ENCODE assay signal across 28 cellular contexts in the genomic region with DNA sequence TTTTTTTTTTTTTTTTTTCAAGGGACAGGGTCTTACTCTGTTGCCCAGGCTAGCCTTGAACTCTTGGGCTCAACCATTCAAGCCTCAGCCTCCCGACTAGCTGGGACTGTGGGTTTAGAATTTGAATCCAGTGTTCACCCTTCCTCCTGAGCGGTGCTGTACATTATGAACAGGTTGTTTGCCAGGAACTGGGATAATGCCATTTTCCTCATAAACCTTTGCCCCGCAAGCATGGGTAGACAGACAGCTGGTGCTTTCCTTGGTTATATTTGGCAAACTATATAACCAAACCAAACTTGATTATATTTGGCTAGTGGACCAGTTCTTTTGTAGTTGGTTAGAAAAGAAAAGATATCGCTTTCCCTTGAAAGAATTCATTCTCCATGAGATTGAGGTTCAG. TPM values are rescaled to one million over a fixed set of nuclear protein-coding genes. Genes with fewer than 3 reads are reported as not detected.
DNase-seq lines count a peak whose midpoint lies in the region; ATAC-seq, FAIRE-seq and TF ChIP-seq lines count a peak whose summit lies in the region.
"Had no signal": no experiment of that assay in that cellular context is flagged by ENCODE, and none has a peak within 500 bp of the region (broad histone marks: within the 10 kb centered on the region; RNA-seq: fewer than 3 reads in every experiment).

No MANE protein-coding gene starts in this region.

- intact Hi-C loops in kidney (cut with DNase I): no loop called here

- no peak overlapping the region for H3K4me3 ChIP-seq in SU-DHL-6 (ENCODE audit: insufficient read depth, low read length, poor library complexity, severe bottlenecking)
- peak overlapping the region in 1 of 3 experiments; percentile 4 for H3K4me3 ChIP-seq in keratinocyte (ENCODE audit: control insufficient read depth in 2 of 3, extremely low read depth in 1 of 3, insufficient read depth in 2 of 3, low read depth in 1 of 3, low read length in 3 of 3)
- H3K4me3 ChIP-seq in kidney (ENCODE audit: low read length in 2 of 2): no peak overlapping the region
- H3K4me3 ChIP-seq: esophagus squamous epithelium, HAP-1, thyroid gland had no signal

- H3K4me1 ChIP-seq in keratinocyte (ENCODE audit: control insufficient read depth, extremely low read depth, insufficient read depth, low read length): peaks cover 61% of the 10 kb centered on the region
- H3K4me1 ChIP-seq in kidney (ENCODE audit: control insufficient read depth in 1 of 2, insufficient read depth in 1 of 2, low read depth in 1 of 2, low read length in 2 of 2): peaks cover 0 to 2% of the 10 kb centered on the region in 2 donors

- no peak overlapping the region for H3K4me3 Mint-ChIP-seq in activated naive CD8-positive, alpha-beta T cell treated with anti-CD3 and anti-CD28 coated beads, Interleukin-2, amount 50 U/mL, for 24 hours
- H3K4me3 Mint-ChIP-seq in activated naive CD8-positive, alpha-beta T cell treated with anti-CD3 and anti-CD28 coated beads for 36 hours: no peak overlapping the region
- H3K4me3 Mint-ChIP-seq in stimulated activated memory B cell treated with anti-CD40 and anti-IgM and Interleukin-4, amounts not matched to agents 10 μg/mL and 1 μg/mL and 100 μg/mL, for 72 hours: no peak overlapping the region
- H3K4me3 Mint-ChIP-seq: activated CD4-positive, alpha-beta T cell treated with anti-CD3 and anti-CD28 coated beads, Interleukin-2, amount 10 ng/mL, durations not matched to agents 24 days and 14 days; activated naive CD4-positive, alpha-beta T cell treated with anti-CD3 and anti-CD28 coated beads, Interleukin-2, amount 10 ng/mL, durations not matched to agents 7 days and 5 days; CD8-positive, alpha-beta T cell; stimulated activated naive CD8-positive, alpha-beta T cell treated with anti-CD3 and anti-CD28 coated beads, Interleukin-15, Interleukin-2, amounts not matched to agents 100 ng/mL and 50 ng/mL, for 24 hours; T-helper 2 cell treated with Interferon-gamma antibody and Interleukin-4, amounts not matched to agents 5 μg/mL and 100 μg/mL, for 36 hours had no signal

- FAIRE-seq in keratinocyte (lab: Jason Lieb, UNC) (no peak), kidney (lab: Jason Lieb, UNC) (no peak)
- FAIRE-seq: frontal cortex had no signal

- H3K4me1 Mint-ChIP-seq in activated naive CD8-positive, alpha-beta T cell treated with anti-CD3 and anti-CD28 coated beads, Interleukin-2, amount 50 U/mL, for 24 hours: peaks cover 75% of the 10 kb centered on the region
- H3K4me1 Mint-ChIP-seq in activated naive CD8-positive, alpha-beta T cell treated with anti-CD3 and anti-CD28 coated beads for 36 hours: peaks cover 71% of the 10 kb centered on the region
- H3K4me1 Mint-ChIP-seq in stimulated activated memory B cell treated with anti-CD40 and anti-IgM and Interleukin-4, amounts not matched to agents 10 μg/mL and 1 μg/mL and 100 μg/mL, for 72 hours: peaks cover 95% of the 10 kb centered on the region

- dilution Hi-C loops in keratinocyte (cut with MboI; ENCODE audit: extremely low pct_ligation_motif_present, low sequenced_read_pairs): no loop called here

- H3K9me3 Mint-ChIP-seq in activated naive CD8-positive, alpha-beta T cell treated with anti-CD3 and anti-CD28 coated beads, Interleukin-2, amount 50 U/mL, for 24 hours: no peaks in the 10 kb centered on the region
- H3K9me3 Mint-ChIP-seq in activated naive CD8-positive, alpha-beta T cell treated with anti-CD3 and anti-CD28 coated beads for 36 hours: no peaks in the 10 kb centered on the region
- no peaks in the 10 kb centered on the region for H3K9me3 Mint-ChIP-seq in stimulated activated memory B cell treated with anti-CD40 and anti-IgM and Interleukin-4, amounts not matched to agents 10 μg/mL and 1 μg/mL and 100 μg/mL, for 72 hours
- H3K9me3 Mint-ChIP-seq: activated CD4-positive, alpha-beta T cell treated with anti-CD3 and anti-CD28 coated beads, Interleukin-2, amount 10 ng/mL, durations not matched to agents 24 days and 14 days; activated naive CD4-positive, alpha-beta T cell treated with anti-CD3 and anti-CD28 coated beads, Interleukin-2, amount 10 ng/mL, durations not matched to agents 7 days and 5 days; activated T-cell treated with anti-CD3 and anti-CD28 coated beads, Interleukin-2, amount 50 U/mL, for 72 hours; CD8-positive, alpha-beta T cell; naive thymus-derived CD8-positive, alpha-beta T cell; stimulated activated naive CD8-positive, alpha-beta T cell treated with anti-CD3 and anti-CD28 coated beads, Interleukin-15, Interleukin-2, amounts not matched to agents 100 ng/mL and 50 ng/mL, for 24 hours; T-helper 2 cell treated with Interferon-gamma antibody and Interleukin-4, amounts not matched to agents 5 μg/mL and 100 μg/mL, for 36 hours had no signal

- H3K27me3 ChIP-seq in SU-DHL-6 (ENCODE audit: low read length) (no peaks in the 10 kb centered on the region), keratinocyte (ENCODE audit: control insufficient read depth, extremely low read depth, insufficient read depth, low read length) (no peaks in the 10 kb centered on the region)
- H3K27me3 ChIP-seq: esophagus squamous epithelium, thyroid gland had no signal

- H3K9ac ChIP-seq in SU-DHL-6 (ENCODE audit: low read length): no peak overlapping the region
- no peak overlapping the region for H3K9ac ChIP-seq in keratinocyte (ENCODE audit: control insufficient read depth, extremely low read depth, insufficient read depth, low read length)
- H3K9ac ChIP-seq in kidney (ENCODE audit: low read length in 2 of 2): no peak overlapping the region

- H3F3A ChIP-seq in SU-DHL-6 (ENCODE audit: insufficient read depth): peaks cover 14% of the 10 kb centered on the region

- H3K9me2 ChIP-seq in SU-DHL-6 (replicated peaks; ENCODE audit: insufficient read depth, low read length): no peaks in the 10 kb centered on the region

- DNase-seq in activated naive CD8-positive, alpha-beta T cell treated with anti-CD3 and anti-CD28 coated beads, Interleukin-2, amount 50 U/mL, for 24 hours: no peak
- no peak for DNase-seq in activated naive CD8-positive, alpha-beta T cell treated with anti-CD3 and anti-CD28 coated beads for 36 hours
- DNase-seq in keratinocyte (ENCODE audit: low read depth, low spot score): no peak
- DNase-seq in kidney: no peak
- DNase-seq in DMS153 treated with DMSO at 0.1 percent for 48 hours (lab: John Stamatoyannopoulos, UW; ENCODE audit: unreplicated experiment): no peak
- DNase-seq in activated gamma-delta T cell (lab: John Stamatoyannopoulos, UW): no peak
- DNase-seq: 8988T; activated CD4-positive, alpha-beta T cell treated with anti-CD3 and anti-CD28 coated beads, Interleukin-2, amount 10 ng/mL, durations not matched to agents 24 days and 14 days; activated naive CD4-positive, alpha-beta T cell treated with anti-CD3 and anti-CD28 coated beads, Interleukin-2, amount 10 ng/mL, durations not matched to agents 7 days and 5 days; activated T-cell treated with anti-CD3 and anti-CD28 coated beads, Interleukin-2, amount 50 U/mL, for 72 hours; amygdala; CD8-positive, alpha-beta T cell; DMS 273 treated with DMSO at 0.1 percent for 48 hours; esophagus squamous epithelium; mesenchymal stem cell; naive thymus-derived CD8-positive, alpha-beta T cell; NCI-H1417; NCI-H226; NCI-H748 treated with DMSO at 0.1 percent for 48 hours; occipital lobe; thyroid gland had no signal

- H3K27ac ChIP-seq in SU-DHL-6 (ENCODE audit: low read depth, low read length) (peak overlapping the region; percentile 89), keratinocyte (ENCODE audit: control insufficient read depth, insufficient read depth, low read length) (peak overlapping the region; percentile 57), kidney (ENCODE audit: low read depth in 2 of 2, low read length in 2 of 2) (no peak overlapping the region)
- H3K27ac ChIP-seq: thyroid gland had no signal

- H3K9me1 ChIP-seq in keratinocyte (ENCODE audit: control insufficient read depth, extremely low read depth, insufficient read depth, low read length): peaks cover 8% of the 10 kb centered on the region

- H3K4me2 ChIP-seq in SU-DHL-6 (ENCODE audit: low read depth, low read length, poor library complexity, severe bottlenecking) (peak overlapping the region; percentile 61), keratinocyte (ENCODE audit: control insufficient read depth, extremely low read depth, insufficient read depth, low read depth, low read length) (peak overlapping the region; percentile 83)

- H3K36me3 ChIP-seq in SU-DHL-6 (ENCODE audit: low read length): no peaks in the 10 kb centered on the region
- H3K36me3 ChIP-seq in keratinocyte (ENCODE audit: control insufficient read depth in 2 of 2, extremely low read depth in 1 of 2, insufficient read depth in 2 of 2, low read length in 2 of 2): peaks cover 7 to 8% of the 10 kb centered on the region in 2 experiments
- no peaks in the 10 kb centered on the region for H3K36me3 ChIP-seq in kidney (ENCODE audit: control insufficient read depth in 1 of 2, insufficient read depth in 2 of 2, low read length in 2 of 2)
- H3K36me3 ChIP-seq: HAP-1, thyroid gland had no signal

- H3K27me3 Mint-ChIP-seq in activated naive CD8-positive, alpha-beta T cell treated with anti-CD3 and anti-CD28 coated beads, Interleukin-2, amount 50 U/mL, for 24 hours: no peaks in the 10 kb centered on the region
- H3K27me3 Mint-ChIP-seq in activated naive CD8-positive, alpha-beta T cell treated with anti-CD3 and anti-CD28 coated beads for 36 hours: no peaks in the 10 kb centered on the region
- H3K27me3 Mint-ChIP-seq in stimulated activated memory B cell treated with anti-CD40 and anti-IgM and Interleukin-4, amounts not matched to agents 10 μg/mL and 1 μg/mL and 100 μg/mL, for 72 hours: no peaks in the 10 kb centered on the region
- H3K27me3 Mint-ChIP-seq: activated CD4-positive, alpha-beta T cell treated with anti-CD3 and anti-CD28 coated beads, Interleukin-2, amount 10 ng/mL, durations not matched to agents 24 days and 14 days; activated naive CD4-positive, alpha-beta T cell treated with anti-CD3 and anti-CD28 coated beads, Interleukin-2, amount 10 ng/mL, durations not matched to agents 7 days and 5 days; naive thymus-derived CD8-positive, alpha-beta T cell; stimulated activated naive CD8-positive, alpha-beta T cell treated with anti-CD3 and anti-CD28 coated beads, Interleukin-15, Interleukin-2, amounts not matched to agents 100 ng/mL and 50 ng/mL, for 24 hours had no signal

- H2AFZ ChIP-seq in SU-DHL-6 (ENCODE audit: low read depth, low read length, severe bottlenecking) (no peak overlapping the region), keratinocyte (ENCODE audit: control insufficient read depth, low read length) (no peak overlapping the region)

- H3K27ac Mint-ChIP-seq in activated naive CD8-positive, alpha-beta T cell treated with anti-CD3 and anti-CD28 coated beads, Interleukin-2, amount 50 U/mL, for 24 hours: peak overlapping the region; percentile 47
- no peak overlapping the region for H3K27ac Mint-ChIP-seq in activated naive CD8-positive, alpha-beta T cell treated with anti-CD3 and anti-CD28 coated beads for 36 hours
- H3K27ac Mint-ChIP-seq in stimulated activated memory B cell treated with anti-CD40 and anti-IgM and Interleukin-4, amounts not matched to agents 10 μg/mL and 1 μg/mL and 100 μg/mL, for 72 hours: peak overlapping the region; percentile 97
- H3K27ac Mint-ChIP-seq: activated naive CD4-positive, alpha-beta T cell treated with anti-CD3 and anti-CD28 coated beads, Interleukin-2, amount 10 ng/mL, durations not matched to agents 7 days and 5 days; activated T-cell treated with anti-CD3 and anti-CD28 coated beads, Interleukin-2, amount 50 U/mL, for 72 hours; CD8-positive, alpha-beta T cell; T-helper 2 cell treated with Interferon-gamma antibody and Interleukin-4, amounts not matched to agents 5 μg/mL and 100 μg/mL, for 36 hours had no signal

- TF ChIP-seq CTCF in SU-DHL-6 (IDR thresholded peaks at IDR 0.05; ENCODE audit: insufficient read depth, low read length, poor library complexity, severe bottlenecking) (no peak), keratinocyte (optimal IDR thresholded peaks at IDR 0.05 in 1 of 3, IDR thresholded peaks at IDR 0.05 in 1 of 3, conservative IDR thresholded peaks at IDR 0.05 in 1 of 3; ENCODE audit: extremely low read depth in 1 of 3, insufficient read depth in 2 of 3, low read length in 3 of 3) (no peak), kidney (IDR thresholded peaks at IDR 0.05; ENCODE audit: borderline replicate concordance, extremely low read depth, insufficient read depth) (no peak)

- no peaks in the 10 kb centered on the region for H3K9me3 ChIP-seq in SU-DHL-6 (ENCODE audit: insufficient read depth, low read length)
- H3K9me3 ChIP-seq in keratinocyte (ENCODE audit: control insufficient read depth, low read depth, low read length): no peaks in the 10 kb centered on the region
- H3K9me3 ChIP-seq in kidney (ENCODE audit: control insufficient read depth in 1 of 2, low read length in 2 of 2): no peaks in the 10 kb centered on the region
- H3K9me3 ChIP-seq: esophagus squamous epithelium, HAP-1, thyroid gland had no signal

- no peak for ATAC-seq in activated naive CD8-positive, alpha-beta T cell treated with anti-CD3 and anti-CD28 coated beads, Interleukin-2, amount 50 U/mL, for 24 hours
- ATAC-seq in stimulated activated memory B cell treated with anti-CD40 and anti-IgM and Interleukin-4, amounts not matched to agents 10 μg/mL and 1 μg/mL and 100 μg/mL, for 72 hours: no peak
- ATAC-seq: activated T-cell treated with anti-CD3 and anti-CD28 coated beads, Interleukin-2, amount 50 U/mL, for 72 hours; CD8-positive, alpha-beta T cell; naive thymus-derived CD8-positive, alpha-beta T cell; Right ventricle myocardium inferior had no signal

- no peaks in the 10 kb centered on the region for H4K20me1 ChIP-seq in SU-DHL-6 (ENCODE audit: low read depth, low read length)
- H4K20me1 ChIP-seq in keratinocyte (ENCODE audit: control insufficient read depth, extremely low read depth, insufficient read depth, low read length): no peaks in the 10 kb centered on the region

- H3K79me2 ChIP-seq in SU-DHL-6 (ENCODE audit: insufficient read depth, low read length): no peaks in the 10 kb centered on the region
- peaks cover 82% of the 10 kb centered on the region for H3K79me2 ChIP-seq in keratinocyte (ENCODE audit: control insufficient read depth, insufficient read depth, low read length)

- H3K36me3 Mint-ChIP-seq in activated naive CD8-positive, alpha-beta T cell treated with anti-CD3 and anti-CD28 coated beads, Interleukin-2, amount 50 U/mL, for 24 hours (ENCODE audit: low read depth): peaks cover 32% of the 10 kb centered on the region
- H3K36me3 Mint-ChIP-seq in activated naive CD8-positive, alpha-beta T cell treated with anti-CD3 and anti-CD28 coated beads for 36 hours: peaks cover 22% of the 10 kb centered on the region
- peaks cover 16% of the 10 kb centered on the region for H3K36me3 Mint-ChIP-seq in stimulated activated memory B cell treated with anti-CD40 and anti-IgM and Interleukin-4, amounts not matched to agents 10 μg/mL and 1 μg/mL and 100 μg/mL, for 72 hours

RNA-seq across cellular contexts. Expression of gene GALNT2, which starts 54.9 kb away (rescaled TPM):
- total RNA-seq in activated naive CD8-positive, alpha-beta T cell treated with anti-CD3 and anti-CD28 coated beads for 36 hours: 10 to 100 TPM; 46.5 to 48.2 TPM
- polyA plus RNA-seq in keratinocyte (58.8 to 106 TPM (median 61.7 TPM) in 3 replicates), kidney (ENCODE audit: insufficient read depth, low read depth, low replicate concordance) (20.2 TPM)
- polyA plus RNA-seq in keratinocyte (2011; ENCODE audit: low read depth): 18.4 TPM
- 34.0 and 45.9 TPM in 2 replicates for polyA plus RNA-seq in keratinocyte (2011; cell fraction: cytosol; rRNA removed)
- 193 and 203 TPM in 2 replicates for polyA plus RNA-seq in keratinocyte (2011; cell fraction: nucleus; rRNA removed)
- polyA plus RNA-seq in keratinocyte (2012; ENCODE audit: low replicate concordance): 36.1 and 114 TPM in 2 replicates
- polyA minus RNA-seq in keratinocyte: 68.8 to 84.1 TPM (median 73.4 TPM) in 3 replicates
- polyA minus RNA-seq in keratinocyte (2011; cell fraction: cytosol; rRNA and poly(A)+ RNA removed): 80.0 TPM
- polyA minus RNA-seq in keratinocyte (2011; cell fraction: nucleus; rRNA and poly(A)+ RNA removed): 166 and 226 TPM in 2 replicates
- 59.2 TPM for total RNA-seq in kidney

Comparison
In these comparisons a context has a peak if more than half of its experiments do, and no peak if none do; other contexts are left out.
1. H3K27ac ChIP-seq: peak in SU-DHL-6 (single experiment) and keratinocyte (single experiment); none in kidney (0 of 2).